ENCODE assay signal across 11 cellular contexts in the genomic region with DNA sequence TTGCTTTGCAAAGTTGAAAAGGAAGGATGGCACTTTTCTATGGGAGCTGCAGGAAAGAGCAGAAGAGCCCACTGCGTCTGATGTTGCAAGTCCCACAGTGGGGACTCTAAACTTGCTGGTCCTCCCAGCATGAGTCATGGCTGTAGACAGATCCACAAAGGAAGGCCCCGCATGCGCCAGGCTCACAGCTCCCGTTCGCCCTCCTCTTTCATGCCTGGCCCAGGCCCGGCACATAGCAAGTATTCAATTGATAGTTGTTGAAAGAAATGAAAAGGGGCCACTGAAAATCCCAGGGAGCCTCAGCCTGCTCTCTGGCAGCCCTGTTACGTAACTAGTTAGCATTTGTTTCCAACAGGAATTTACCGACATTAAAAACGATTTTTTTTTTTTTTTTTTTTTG. TPM values are rescaled to one million over a fixed set of nuclear protein-coding genes. Genes with fewer than 3 reads are reported as not detected.
DNase-seq lines count a peak whose midpoint lies in the region; ATAC-seq, FAIRE-seq and TF ChIP-seq lines count a peak whose summit lies in the region.
"Had no signal": no experiment of that assay in that cellular context is flagged by ENCODE, and none has a peak within 500 bp of the region (broad histone marks: within the 10 kb centered on the region; RNA-seq: fewer than 3 reads in every experiment).

No MANE protein-coding gene starts in this region.

- no peaks in the 10 kb centered on the region for H3K27me3 Mint-ChIP-seq in immature natural killer cell (ENCODE audit: low read depth in 3 of 3)

- peaks cover 68 to 93% (median 77%) of the 10 kb centered on the region in 10 experiments for H3K4me1 ChIP-seq in BLaER1 treated with 17β-estradiol and CSF1 and Interleukin-3, amounts not matched to agents 10 nM and 100 nM

- peaks cover 0 to 15% (median 0%) of the 10 kb centered on the region in 11 experiments; a peak in 3 of 22 replicates for H3K27me3 ChIP-seq in BLaER1 treated with 17β-estradiol and CSF1 and Interleukin-3, amounts not matched to agents 10 nM and 100 nM
- H3K27me3 ChIP-seq: neutrophil had no signal

- H3K9me3 ChIP-seq in BLaER1 treated with 17β-estradiol and CSF1 and Interleukin-3, amounts not matched to agents 10 nM and 100 nM (replicated peaks in 1 of 11) = no peaks in the 10 kb centered on the region
- H3K9me3 ChIP-seq: neutrophil had no signal

- H3K4me3 ChIP-seq in BLaER1 treated with 17β-estradiol and CSF1 and Interleukin-3, amounts not matched to agents 10 nM and 100 nM = no peak overlapping the region
- H3K4me3 ChIP-seq in fibroblast of the aortic adventitia (ENCODE audit: low read depth, low read length) = no peak overlapping the region

- DNase-seq in SKM-1 (lab: John Stamatoyannopoulos, UW; ENCODE audit: unreplicated experiment) (peak; percentile 42), fibroblast of the aortic adventitia (ENCODE audit: low read depth) (peak; percentile 80), occipital lobe (lab: John Stamatoyannopoulos, UW) (peak; percentile 72), NCI-H748 (lab: John Stamatoyannopoulos, UW; ENCODE audit: unreplicated experiment) (no peak), immature natural killer cell (no peak), GM12892 (ENCODE audit: insufficient read length) (no peak)
- DNase-seq: GOT3 had no signal

- TF ChIP-seq POLR2A in GM12892 (IDR thresholded peaks at IDR 0.05; ENCODE audit: low read depth, low read length) = no peak

- peaks cover 9 to 18% of the 10 kb centered on the region in 2 donors for H3K4me1 Mint-ChIP-seq in immature natural killer cell

- H4K20me1 ChIP-seq in BLaER1 treated with 17β-estradiol and CSF1 and Interleukin-3, amounts not matched to agents 10 nM and 100 nM = peaks cover 43 to 96% (median 84%) of the 10 kb centered on the region in 11 experiments

- TF ChIP-seq CTCF in fibroblast of the aortic adventitia (IDR thresholded peaks at IDR 0.05; ENCODE audit: insufficient read depth, low read length) = no peak

- H3K4me2 ChIP-seq in BLaER1 treated with 17β-estradiol and CSF1 and Interleukin-3, amounts not matched to agents 10 nM and 100 nM = peak overlapping the region; percentile 72 to 94 (median 82)

- H3K36me3 Mint-ChIP-seq in immature natural killer cell = peaks cover 2 to 14% (median 3%) of the 10 kb centered on the region in 3 donors

- no peak for FAIRE-seq in GM12892 (lab: Jason Lieb, UNC)
- FAIRE-seq: D721Med had no signal

- H3K36me3 ChIP-seq in BLaER1 treated with 17β-estradiol and CSF1 and Interleukin-3, amounts not matched to agents 10 nM and 100 nM = peaks cover 7 to 51% (median 11%) of the 10 kb centered on the region in 11 experiments; a peak in 17 of 22 replicates

- peak overlapping the region in 5 of 11 experiments; percentile 27 to 65 (median 51); a peak in 5 of 22 replicates for H3K9ac ChIP-seq in BLaER1 treated with 17β-estradiol and CSF1 and Interleukin-3, amounts not matched to agents 10 nM and 100 nM

- no peaks in the 10 kb centered on the region for H3K9me3 Mint-ChIP-seq in immature natural killer cell

- no peak overlapping the region for H3K4me3 Mint-ChIP-seq in immature natural killer cell

- H3K27ac ChIP-seq in BLaER1 treated with 17β-estradiol and CSF1 and Interleukin-3, amounts not matched to agents 10 nM and 100 nM = peak overlapping the region in 6 of 11 experiments; percentile 1 to 59 (median 35); a peak in 6 of 22 replicates
- H3K27ac ChIP-seq: neutrophil had no signal

- H3K27ac Mint-ChIP-seq in immature natural killer cell = no peak overlapping the region

- ATAC-seq in HG03432 (IDR thresholded peaks at IDR 0.05; ENCODE audit: unreplicated experiment) = no peak

RNA-seq across cellular contexts. Expression of gene AP1B1, which starts 18.9 kb away (rescaled TPM):
- total RNA-seq in fibroblast of the aortic adventitia (ENCODE audit: low replicate concordance) (19.0 and 46.3 TPM in 2 replicates), occipital lobe (37.1 TPM)
- polyA plus RNA-seq in immature natural killer cell = 10 to 100 TPM; 11.8 to 32.4 (median 12.1) TPM
- polyA plus RNA-seq in GM12892 (2012; ENCODE audit: missing spikeins) = 28.3 TPM

RNA-seq across cellular contexts. Expression of gene RASL10A, which starts 54.0 kb away (rescaled TPM):
- total RNA-seq in fibroblast of the aortic adventitia (ENCODE audit: low replicate concordance) = not detected in 2 replicates
- total RNA-seq in occipital lobe = 15.0 TPM
- polyA plus RNA-seq in immature natural killer cell = not detected
- polyA plus RNA-seq in GM12892 (2012; ENCODE audit: missing spikeins) = not detected

Comparison
In these comparisons a context has a peak if more than half of its experiments do, and no peak if none do; other contexts are left out.
1. DNase-seq: peak in SKM-1 (single experiment), fibroblast of the aortic adventitia (single experiment) and occipital lobe (single experiment); none in NCI-H748 (single experiment), immature natural killer cell (0 of 3) and GM12892 (single experiment).
2. RNA of gene RASL10A, which starts 54.0 kb away (total RNA-seq): 15.0 TPM in occipital lobe (single experiment); not detected in fibroblast of the aortic adventitia; every median in the first group is over 10 times any median in the second.